ENCODE assay signal across 8 cellular contexts in the genomic region with DNA sequence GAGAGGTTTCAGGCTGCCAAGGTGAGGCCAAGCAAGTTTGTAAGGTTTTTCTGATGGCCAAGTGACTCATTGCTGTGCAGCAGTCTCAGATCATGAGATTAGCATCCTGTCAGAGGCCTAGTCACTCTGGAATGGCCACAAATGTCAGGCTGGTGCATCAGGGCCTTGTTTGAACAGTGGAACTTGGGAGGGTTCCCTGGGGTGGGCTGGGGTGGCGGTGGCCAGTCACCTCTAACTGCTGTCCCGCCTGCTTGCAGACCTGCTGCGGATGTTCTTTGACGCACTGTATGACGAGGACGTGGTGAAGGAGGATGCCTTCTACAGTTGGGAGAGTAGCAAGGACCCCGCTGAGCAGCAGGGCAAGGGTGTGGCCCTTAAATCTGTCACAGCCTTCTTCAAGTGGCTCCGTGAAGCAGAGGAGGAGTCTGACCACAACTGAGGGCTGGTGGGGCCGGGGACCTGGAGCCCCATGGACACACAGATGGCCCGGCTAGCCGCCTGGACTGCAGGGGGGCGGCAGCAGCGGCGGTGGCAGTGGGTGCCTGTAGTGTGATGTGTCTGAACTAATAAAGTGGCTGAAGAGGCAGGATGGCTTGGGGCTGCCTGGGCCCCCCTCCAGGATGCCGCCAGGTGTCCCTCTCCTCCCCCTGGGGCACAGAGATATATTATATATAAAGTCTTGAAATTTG. TPM values are rescaled to one million over a fixed set of nuclear protein-coding genes. Genes with fewer than 3 reads are reported as not detected.
DNase-seq lines count a peak whose midpoint lies in the region; ATAC-seq and TF ChIP-seq lines count a peak whose summit lies in the region.

No MANE protein-coding gene starts in this region.

- H3K79me2 ChIP-seq in smooth muscle cell (ENCODE audit: low read depth): peaks cover 33% of the 10 kb centered on the region

- H3K36me3 ChIP-seq in smooth muscle cell (ENCODE audit: low read depth): peaks cover 5% of the 10 kb centered on the region

- no peaks in the 10 kb centered on the region for H3K27me3 ChIP-seq in smooth muscle cell (ENCODE audit: low read depth)

- no peaks in the 10 kb centered on the region for H3K9me3 ChIP-seq in smooth muscle cell (replicated peaks; ENCODE audit: low read depth)

- no peak for DNase-seq in activated CD4-positive, CD25-positive, alpha-beta regulatory T cell treated with anti-CD3 and anti-CD28 coated beads, Interleukin-2, amount 50 U/mL, for 72 hours
- peak; percentile 53 for DNase-seq in activated T-cell treated with anti-CD3 and anti-CD28 coated beads, Interleukin-2, amount 50 U/mL, for 1 hour
- peak; percentile 54 for DNase-seq in fibroblast of the aortic adventitia (ENCODE audit: low read depth)
- DNase-seq in smooth muscle cell (lab: John Stamatoyannopoulos, UW; ENCODE audit: unreplicated experiment): no peak
- DNase-seq in NCI-H345 treated with DMSO at 0.1 percent for 48 hours (lab: John Stamatoyannopoulos, UW; ENCODE audit: unreplicated experiment): no peak
- no peak for DNase-seq in AML-193 (lab: John Stamatoyannopoulos, UW)

- peak; percentile 76 to 81 for ATAC-seq in activated CD4-positive, CD25-positive, alpha-beta regulatory T cell treated with anti-CD3 and anti-CD28 coated beads, Interleukin-2, amount 50 U/mL, for 24 hours
- no peak for ATAC-seq in HG03342 (IDR thresholded peaks at IDR 0.05; ENCODE audit: unreplicated experiment)

- peaks cover 79% of the 10 kb centered on the region for H4K20me1 ChIP-seq in smooth muscle cell (ENCODE audit: low read depth)

- H3K4me3 ChIP-seq in fibroblast of the aortic adventitia (ENCODE audit: low read depth, low read length) (no peak overlapping the region), smooth muscle cell (no peak overlapping the region)

- H2AFZ ChIP-seq in smooth muscle cell (ENCODE audit: low read depth): no peak overlapping the region

- no peak overlapping the region for H3K4me2 ChIP-seq in smooth muscle cell

- H3F3A ChIP-seq in smooth muscle cell (ENCODE audit: low read depth): peaks cover 44% of the 10 kb centered on the region

- peak overlapping the region; percentile 97 for H3K9ac ChIP-seq in smooth muscle cell (ENCODE audit: low read depth)

- TF ChIP-seq CTCF in fibroblast of the aortic adventitia (IDR thresholded peaks at IDR 0.05; ENCODE audit: insufficient read depth, low read length) (no peak), smooth muscle cell (IDR thresholded peaks at IDR 0.05; ENCODE audit: borderline replicate concordance, insufficient read depth, poor library complexity, severe bottlenecking) (no peak)

- 74% methylated on average over 15 of the region's 15 CpGs for WGBS in smooth muscle cell (ENCODE audit: low lambda C conversion rate)

- H3K4me1 ChIP-seq in smooth muscle cell (ENCODE audit: low read depth): peaks cover 19% of the 10 kb centered on the region

- H3K27ac ChIP-seq in smooth muscle cell (ENCODE audit: low read depth): peak overlapping the region; percentile 100

RNA-seq across cellular contexts. Expression of a gene that starts 2.8 kb away (rescaled TPM):
- 14.0 and 19.1 TPM in 2 replicates for total RNA-seq in fibroblast of the aortic adventitia (ENCODE audit: low replicate concordance)
- total RNA-seq in smooth muscle cell: 13.6 and 20.2 TPM in 2 replicates
- polyA plus RNA-seq in smooth muscle cell: 15.3 and 15.8 TPM in 2 replicates

RNA-seq across cellular contexts. Expression of a gene that starts 20.2 kb away (rescaled TPM):
- 234 and 292 TPM in 2 replicates for total RNA-seq in fibroblast of the aortic adventitia (ENCODE audit: low replicate concordance)
- 148 and 198 TPM in 2 replicates for total RNA-seq in smooth muscle cell
- 171 and 213 TPM in 2 replicates for polyA plus RNA-seq in smooth muscle cell

RNA-seq across cellular contexts. Expression of a gene that starts 26.8 kb away (rescaled TPM):
- total RNA-seq in fibroblast of the aortic adventitia (ENCODE audit: low replicate concordance): 5.9 and 6.2 TPM in 2 replicates
- 2.3 and 4.1 TPM in 2 replicates for total RNA-seq in smooth muscle cell
- 4.5 and 6.5 TPM in 2 replicates for polyA plus RNA-seq in smooth muscle cell

RNA-seq across cellular contexts. Expression of a gene that starts 26.9 kb away (rescaled TPM):
- total RNA-seq in fibroblast of the aortic adventitia (ENCODE audit: low replicate concordance): 70.1 and 127 TPM in 2 replicates
- total RNA-seq in smooth muscle cell: 87.0 and 154 TPM in 2 replicates
- 64.6 and 77.9 TPM in 2 replicates for polyA plus RNA-seq in smooth muscle cell

RNA-seq across cellular contexts. Expression of a gene that starts 35.6 kb away (rescaled TPM):
- total RNA-seq in fibroblast of the aortic adventitia (ENCODE audit: low replicate concordance): 129 and 333 TPM in 2 replicates
- total RNA-seq in smooth muscle cell: 303 and 315 TPM in 2 replicates
- 356 and 400 TPM in 2 replicates for polyA plus RNA-seq in smooth muscle cell

Comparison
In these comparisons a context has a peak if more than half of its experiments do, and no peak if none do; other contexts are left out.
1. DNase-seq: peak in activated T-cell treated with anti-CD3 and anti-CD28 coated beads, Interleukin-2, amount 50 U/mL, for 1 hour (single experiment) and fibroblast of the aortic adventitia (single experiment); none in activated CD4-positive, CD25-positive, alpha-beta regulatory T cell treated with anti-CD3 and anti-CD28 coated beads, Interleukin-2, amount 50 U/mL, for 72 hours (single experiment), smooth muscle cell (single experiment), NCI-H345 treated with DMSO at 0.1 percent for 48 hours (single experiment) and AML-193 (0 of 2).